23 cellular contexts compared by ENCODE assay signal in genomic region chr4:177405508-177405907, GRCh38.
"Had no signal": no experiment of that assay in that cellular context is flagged by ENCODE, and none has a peak within 500 bp of the region (broad histone marks: within the 10 kb centered on the region; RNA-seq: fewer than 3 reads in every experiment).

No MANE protein-coding gene starts in this region.

- H3K4me1 ChIP-seq: testis had no signal

- H3K27ac ChIP-seq: dorsolateral prefrontal cortex, ovary, testis had no signal

- H3K4me1 Mint-ChIP-seq: stimulated activated naive B cell treated with anti-CD40 and anti-IgM and Interleukin-4, amounts not matched to agents 10 μg/mL and 1 μg/mL and 100 μg/mL, for 72 hours had no signal

- FAIRE-seq: colon, endothelial cell of umbilical vein, frontal cortex, small intestine had no signal

- H3K36me3 Mint-ChIP-seq: activated CD4-positive, alpha-beta memory T cell treated with anti-CD3 and anti-CD28 coated beads for 36 hours; natural killer cell; stimulated activated naive B cell treated with anti-CD40 and anti-IgM and Interleukin-4, amounts not matched to agents 10 μg/mL and 1 μg/mL and 100 μg/mL, for 72 hours had no signal

- H3K9me3 Mint-ChIP-seq: activated CD4-positive, alpha-beta memory T cell treated with anti-CD3 and anti-CD28 coated beads for 36 hours; activated naive CD8-positive, alpha-beta T cell treated with anti-CD3 and anti-CD28 coated beads, Interleukin-2, amount 50 U/mL, for 24 hours; central memory CD8-positive, alpha-beta T cell; effector memory CD8-positive, alpha-beta T cell; natural killer cell; stimulated activated naive B cell treated with anti-CD40 and anti-IgM and Interleukin-4, amounts not matched to agents 10 μg/mL and 1 μg/mL and 100 μg/mL, for 72 hours had no signal

- H3K4me3 ChIP-seq: dorsolateral prefrontal cortex, ovary, testis had no signal

- H3K9me3 ChIP-seq: ovary, testis had no signal

- H3K36me3 ChIP-seq: ovary had no signal

- ATAC-seq: activated naive CD8-positive, alpha-beta T cell treated with anti-CD3 and anti-CD28 coated beads, Interleukin-2, amount 50 U/mL, for 24 hours; effector memory CD8-positive, alpha-beta T cell; natural killer cell; sciatic nerve; stimulated activated naive B cell treated with anti-CD40 and anti-IgM and Interleukin-4, amounts not matched to agents 10 μg/mL and 1 μg/mL and 100 μg/mL, for 72 hours had no signal

- H3K4me3 Mint-ChIP-seq: activated CD4-positive, alpha-beta memory T cell treated with anti-CD3 and anti-CD28 coated beads for 36 hours; activated naive CD8-positive, alpha-beta T cell treated with anti-CD3 and anti-CD28 coated beads, Interleukin-2, amount 50 U/mL, for 24 hours; central memory CD8-positive, alpha-beta T cell; effector memory CD8-positive, alpha-beta T cell; natural killer cell; stimulated activated naive B cell treated with anti-CD40 and anti-IgM and Interleukin-4, amounts not matched to agents 10 μg/mL and 1 μg/mL and 100 μg/mL, for 72 hours had no signal

- H3K27me3 ChIP-seq: dorsolateral prefrontal cortex, ovary, testis had no signal

- DNase-seq: activated CD4-positive, alpha-beta memory T cell treated with anti-CD3 and anti-CD28 coated beads for 36 hours; activated CD4-positive, alpha-beta T cell treated with anti-CD3 and anti-CD28 coated beads for 48 hours; activated naive CD4-positive, alpha-beta T cell treated with Interleukin-2 at 50 U/mL for 16 hours; activated naive CD8-positive, alpha-beta T cell treated with anti-CD3 and anti-CD28 coated beads, Interleukin-2, amount 50 U/mL, for 24 hours; activated T-cell treated with anti-CD3 and anti-CD28 coated beads, Interleukin-2, amount 50 U/mL, for 48 hours; anterior cingulate cortex; dorsolateral prefrontal cortex; effector memory CD8-positive, alpha-beta T cell; hippocampal formation; midbrain; natural killer cell; ovary; stimulated activated CD4-positive, alpha-beta T cell treated with anti-CD3 and anti-CD28 coated beads, Interleukin-2, amount 100 ng/mL, for 48 hours; stimulated activated CD8-positive, alpha-beta memory T cell treated with anti-CD3 and anti-CD28 coated beads, Interleukin-4, amount 100 ng/mL, for 48 hours; stimulated activated naive B cell treated with anti-CD40 and anti-IgM and Interleukin-4, amounts not matched to agents 10 μg/mL and 1 μg/mL and 100 μg/mL, for 72 hours; testis; trophoblast cell had no signal

- H3K27me3 Mint-ChIP-seq: activated naive CD8-positive, alpha-beta T cell treated with anti-CD3 and anti-CD28 coated beads, Interleukin-2, amount 50 U/mL, for 24 hours; central memory CD8-positive, alpha-beta T cell; effector memory CD8-positive, alpha-beta T cell had no signal

- H3K27ac Mint-ChIP-seq: activated CD4-positive, alpha-beta memory T cell treated with anti-CD3 and anti-CD28 coated beads for 36 hours; activated naive CD8-positive, alpha-beta T cell treated with anti-CD3 and anti-CD28 coated beads, Interleukin-2, amount 50 U/mL, for 24 hours; effector memory CD8-positive, alpha-beta T cell; natural killer cell; stimulated activated naive B cell treated with anti-CD40 and anti-IgM and Interleukin-4, amounts not matched to agents 10 μg/mL and 1 μg/mL and 100 μg/mL, for 72 hours had no signal
